In genomic region chr18:77990901-77991300, GRCh38 we compare ENCODE assay signal across 38 cellular contexts.
"Had no signal": no experiment of that assay in that cellular context is flagged by ENCODE, and none has a peak within 500 bp of the region (broad histone marks: within the 10 kb centered on the region; RNA-seq: fewer than 3 reads in every experiment).

No MANE protein-coding gene starts in this region.

- H3K9me3 ChIP-seq: adrenal gland, ascending aorta, body of pancreas, breast epithelium had no signal

- H3K27me3 Mint-ChIP-seq: activated naive CD4-positive, alpha-beta T cell treated with anti-CD3 and anti-CD28 coated beads, Interleukin-2, amount 10 ng/mL, durations not matched to agents 7 days and 5 days; activated naive CD4-positive, alpha-beta T cell treated with anti-CD3 and anti-CD28 coated beads, Interleukin-2, amount 50 U/mL, for 24 hours; activated naive CD8-positive, alpha-beta T cell; activated naive CD8-positive, alpha-beta T cell treated with anti-CD3 and anti-CD28 coated beads for 36 hours; activated naive CD8-positive, alpha-beta T cell treated with anti-CD3 and anti-CD28 coated beads, Interleukin-2, amount 10 ng/mL, durations not matched to agents 7 days and 5 days; activated T-cell treated with anti-CD3 and anti-CD28 coated beads, Interleukin-2, amount 50 U/mL, for 24 hours had no signal

- H3K4me1 Mint-ChIP-seq: activated naive CD4-positive, alpha-beta T cell treated with anti-CD3 and anti-CD28 coated beads, Interleukin-2, amount 10 ng/mL, durations not matched to agents 7 days and 5 days; activated naive CD4-positive, alpha-beta T cell treated with anti-CD3 and anti-CD28 coated beads, Interleukin-2, amount 50 U/mL, for 24 hours; activated naive CD8-positive, alpha-beta T cell treated with anti-CD3 and anti-CD28 coated beads for 36 hours; activated naive CD8-positive, alpha-beta T cell treated with anti-CD3 and anti-CD28 coated beads, Interleukin-2, amount 10 ng/mL, durations not matched to agents 7 days and 5 days; activated naive CD8-positive, alpha-beta T cell treated with anti-CD3 and anti-CD28 coated beads, Interleukin-2, amount 50 U/mL, for 24 hours; activated T-helper 17 cell treated with anti-CD3 and anti-CD28 coated beads, Interleukin-2, amount 50 U/mL, for 72 hours; central memory CD8-positive, alpha-beta T cell had no signal

- H3K36me3 ChIP-seq: adrenal gland, ascending aorta, brain microvascular endothelial cell, breast epithelium, cardiac muscle cell had no signal

- H3K9me3 Mint-ChIP-seq: activated naive CD4-positive, alpha-beta T cell treated with anti-CD3 and anti-CD28 coated beads for 36 hours; activated naive CD4-positive, alpha-beta T cell treated with anti-CD3 and anti-CD28 coated beads, Interleukin-2, amount 50 U/mL, for 24 hours; activated naive CD8-positive, alpha-beta T cell treated with anti-CD3 and anti-CD28 coated beads for 36 hours; activated naive CD8-positive, alpha-beta T cell treated with anti-CD3 and anti-CD28 coated beads, Interleukin-2, amount 50 U/mL, for 24 hours; central memory CD8-positive, alpha-beta T cell had no signal

- FAIRE-seq: astrocyte, bronchial epithelial cell had no signal

- H3K36me3 Mint-ChIP-seq: activated naive CD4-positive, alpha-beta T cell treated with anti-CD3 and anti-CD28 coated beads, Interleukin-2, amount 10 ng/mL, durations not matched to agents 7 days and 5 days; activated naive CD4-positive, alpha-beta T cell treated with anti-CD3 and anti-CD28 coated beads, Interleukin-2, amount 50 U/mL, for 24 hours; activated naive CD4-positive, alpha-beta T cell treated with anti-CD3 and anti-CD28 coated beads, Interleukin-2, amount 50 U/mL, for 72 hours; activated naive CD8-positive, alpha-beta T cell; activated naive CD8-positive, alpha-beta T cell treated with anti-CD3 and anti-CD28 coated beads for 36 hours; activated naive CD8-positive, alpha-beta T cell treated with anti-CD3 and anti-CD28 coated beads, Interleukin-2, amount 10 ng/mL, durations not matched to agents 7 days and 5 days; brain had no signal

- H3K4me3 ChIP-seq: adrenal gland, ascending aorta, body of pancreas, breast epithelium, cardiac muscle cell had no signal

- H3K27me3 ChIP-seq: adrenal gland, ascending aorta, body of pancreas, brain microvascular endothelial cell, breast epithelium, cardiac muscle cell had no signal

- ATAC-seq: activated naive CD4-positive, alpha-beta T cell treated with anti-CD3 and anti-CD28 coated beads, Interleukin-2, amount 50 U/mL, for 72 hours; activated naive CD8-positive, alpha-beta T cell treated with anti-CD3 and anti-CD28 coated beads, Interleukin-2, amount 50 U/mL, for 24 hours; activated T-cell treated with anti-CD3 and anti-CD28 coated beads, Interleukin-2, amount 50 U/mL, for 72 hours; activated T-helper 17 cell treated with anti-CD3 and anti-CD28 coated beads, Interleukin-2, amount 50 U/mL, for 72 hours; body of pancreas had no signal

- H3K4me3 Mint-ChIP-seq: activated naive CD4-positive, alpha-beta T cell treated with anti-CD3 and anti-CD28 coated beads for 36 hours; activated naive CD4-positive, alpha-beta T cell treated with anti-CD3 and anti-CD28 coated beads, Interleukin-2, amount 10 ng/mL, durations not matched to agents 7 days and 5 days; activated naive CD4-positive, alpha-beta T cell treated with anti-CD3 and anti-CD28 coated beads, Interleukin-2, amount 50 U/mL, for 24 hours; activated naive CD8-positive, alpha-beta T cell; activated naive CD8-positive, alpha-beta T cell treated with anti-CD3 and anti-CD28 coated beads for 36 hours; activated naive CD8-positive, alpha-beta T cell treated with anti-CD3 and anti-CD28 coated beads, Interleukin-2, amount 10 ng/mL, durations not matched to agents 7 days and 5 days; activated naive CD8-positive, alpha-beta T cell treated with anti-CD3 and anti-CD28 coated beads, Interleukin-2, amount 50 U/mL, for 24 hours; activated T-cell treated with anti-CD3 and anti-CD28 coated beads, Interleukin-2, amount 50 U/mL, for 24 hours; activated T-cell treated with anti-CD3 and anti-CD28 coated beads, Interleukin-2, amount 50 U/mL, for 72 hours; activated T-helper 1 cell treated with anti-CD3 and anti-CD28 coated beads, Interleukin-12 subunit alpha, Interleukin-12 subunit beta, Interleukin-2, Interleukin-4 antibody, amounts not matched to agents 30 ng/mL and 10 ng/mL and 1 ng/mL, durations not matched to agents 14 hours and 24 hours and 36 hours; activated T-helper 17 cell treated with anti-CD3 and anti-CD28 coated beads, Interleukin-2, amount 50 U/mL, for 72 hours; brain; central memory CD8-positive, alpha-beta T cell had no signal

- H3K4me1 ChIP-seq: adrenal gland, ascending aorta, body of pancreas, breast epithelium had no signal

- H3K27ac ChIP-seq: adrenal gland, ascending aorta, body of pancreas, brain microvascular endothelial cell, breast epithelium, cardiac muscle cell had no signal

- DNase-seq: activated effector memory CD4-positive, alpha-beta T cell treated with anti-CD3 and anti-CD28 coated beads, Interleukin-2, amount 50 U/mL, for 16 hours; activated effector memory CD4-positive, alpha-beta T cell treated with Interleukin-2 at 50 U/mL for 16 hours; activated gamma-delta T cell; activated gamma-delta T cell treated with Interleukin-2 at 50 U/mL for 16 hours; activated naive CD4-positive, alpha-beta T cell; activated naive CD4-positive, alpha-beta T cell treated with anti-CD3 and anti-CD28 coated beads for 36 hours; activated naive CD4-positive, alpha-beta T cell treated with anti-CD3 and anti-CD28 coated beads, Interleukin-2, amount 10 ng/mL, durations not matched to agents 7 days and 5 days; activated naive CD4-positive, alpha-beta T cell treated with anti-CD3 and anti-CD28 coated beads, Interleukin-2, amount 50 U/mL, for 16 hours; activated naive CD4-positive, alpha-beta T cell treated with Interleukin-2 at 50 U/mL for 16 hours; activated naive CD8-positive, alpha-beta T cell treated with anti-CD3 and anti-CD28 coated beads for 36 hours; activated naive CD8-positive, alpha-beta T cell treated with anti-CD3 and anti-CD28 coated beads, Interleukin-2, amount 10 ng/mL, durations not matched to agents 7 days and 5 days; activated naive CD8-positive, alpha-beta T cell treated with anti-CD3 and anti-CD28 coated beads, Interleukin-2, amount 50 U/mL, for 24 hours; activated T-cell treated with anti-CD3 and anti-CD28 coated beads, Interleukin-2, amount 50 U/mL, for 1 hour; activated T-cell treated with anti-CD3 and anti-CD28 coated beads, Interleukin-2, amount 50 U/mL, for 24 hours; activated T-cell treated with anti-CD3 and anti-CD28 coated beads, Interleukin-2, amount 50 U/mL, for 48 hours; activated T-cell treated with anti-CD3 and anti-CD28 coated beads, Interleukin-2, amount 50 U/mL, for 72 hours; adrenal gland; amniotic stem cell; amygdala; anterior cingulate cortex; aorta; body of pancreas; brain microvascular endothelial cell; caudate nucleus; central memory CD4-positive, alpha-beta T cell; cerebellar nuclear complex had no signal
